In the genomic region with DNA sequence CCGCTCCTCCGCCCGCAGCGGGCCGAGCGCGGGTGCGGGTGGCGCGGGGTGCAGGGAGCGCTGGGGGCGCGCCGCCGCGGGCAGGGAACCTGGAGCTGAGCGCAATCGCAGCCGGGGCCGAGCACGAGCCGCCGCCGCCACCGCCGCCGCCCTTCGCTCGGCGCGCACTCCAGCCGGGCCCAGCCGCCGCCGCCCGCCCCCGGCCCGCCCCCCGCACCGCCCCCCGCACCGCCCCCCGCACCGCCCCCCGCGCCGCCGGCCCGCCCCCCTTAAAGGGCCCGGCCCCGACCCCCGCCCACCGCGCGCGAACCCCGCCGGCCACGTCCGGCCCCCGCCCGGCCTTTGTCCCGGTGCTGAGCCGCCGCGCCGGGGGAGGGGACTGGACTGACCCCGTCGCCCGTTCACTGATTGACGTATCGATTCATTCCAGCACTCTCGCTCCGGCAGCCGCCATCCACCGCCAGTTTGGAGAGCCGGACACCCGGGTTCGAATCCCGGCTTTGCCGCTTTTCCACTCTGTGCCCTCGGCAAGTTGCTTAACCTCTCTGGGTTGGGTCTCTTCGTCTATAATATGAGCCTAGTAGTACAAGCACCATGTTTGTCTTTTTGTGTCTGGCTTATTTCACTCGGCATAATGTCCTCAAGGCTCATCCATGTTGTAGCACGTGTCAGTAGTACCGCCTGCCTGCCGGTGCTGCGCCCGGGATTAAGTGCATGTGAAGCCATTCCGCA, we compare ENCODE assay signal across 8 cellular contexts. TPM values are rescaled to one million over a fixed set of nuclear protein-coding genes. Genes with fewer than 3 reads are reported as not detected.
DNase-seq lines count a peak whose midpoint lies in the region; ATAC-seq, FAIRE-seq and TF ChIP-seq lines count a peak whose summit lies in the region.

A gene (minus strand): TSS at position 171 of the 732 bp plus-strand sequence. CDS start 173 bp downstream, outside the sequence.

- no peaks in the 10 kb centered on the region for H3K9me3 ChIP-seq in OCI-LY1 (ENCODE audit: low read length)
- H3K9me3 ChIP-seq in vagina, result no peaks in the 10 kb centered on the region

- no peaks in the 10 kb centered on the region for H4K20me1 ChIP-seq in OCI-LY1 (ENCODE audit: insufficient read depth, low read length)

- peak within 1 kb of the TSS; percentile 80 for H3K4me3 Mint-ChIP-seq in activated naive CD8-positive, alpha-beta T cell treated with anti-CD3 and anti-CD28 coated beads, Interleukin-2, amount 10 ng/mL, durations not matched to agents 7 days and 5 days
- peak within 1 kb of the TSS; percentile 95 for H3K4me3 Mint-ChIP-seq in glutamatergic neuron (ENCODE audit: unreplicated experiment)

- peak within 1 kb of the TSS; percentile 60 for H3K4me3 ChIP-seq in OCI-LY1 (ENCODE audit: low read depth, low read length, poor library complexity, severe bottlenecking)
- H3K4me3 ChIP-seq in vagina, result peak within 1 kb of the TSS; percentile 88 to 95

- H3K27ac ChIP-seq in OCI-LY1 (ENCODE audit: low read depth, low read length, poor library complexity, severe bottlenecking), result no peak within 1 kb of the TSS
- peak within 1 kb of the TSS; percentile 97 for H3K27ac ChIP-seq in vagina

- H3K27me3 ChIP-seq in OCI-LY1 (ENCODE audit: insufficient read depth, low read length), result peaks cover 6% of the 10 kb centered on the region; the same call in 1 of the 2 replicates
- H3K27me3 ChIP-seq in vagina, result no peaks in the 10 kb centered on the region

- peaks cover 42% of the 10 kb centered on the region for H3K27me3 Mint-ChIP-seq in activated naive CD8-positive, alpha-beta T cell treated with anti-CD3 and anti-CD28 coated beads, Interleukin-2, amount 10 ng/mL, durations not matched to agents 7 days and 5 days
- peaks cover 18% of the 10 kb centered on the region for H3K27me3 Mint-ChIP-seq in glutamatergic neuron (ENCODE audit: unreplicated experiment)

- no peak for TF ChIP-seq CTCF in OCI-LY1 (IDR thresholded peaks at IDR 0.05; ENCODE audit: low read length)
- TF ChIP-seq CTCF in glutamatergic neuron (IDR thresholded peaks at IDR 0.05; ENCODE audit: partially characterized antibody, unreplicated experiment), result no peak
- no peak for TF ChIP-seq CTCF in vagina (IDR thresholded peaks at IDR 0.05)

- H3K4me2 ChIP-seq in OCI-LY1 (ENCODE audit: low read length), result peak within 1 kb of the TSS; percentile 70

- intact Hi-C loops in vagina (cut with DNase I), result no loop called here

- peak; percentile 79 for ATAC-seq in activated naive CD8-positive, alpha-beta T cell treated with anti-CD3 and anti-CD28 coated beads, Interleukin-2, amount 10 ng/mL, durations not matched to agents 7 days and 5 days (ENCODE audit: low read depth)
- ATAC-seq in GM21825 (IDR thresholded peaks at IDR 0.05; ENCODE audit: unreplicated experiment), result no peak

- peaks cover 10% of the 10 kb centered on the region for H3K4me1 Mint-ChIP-seq in activated naive CD8-positive, alpha-beta T cell treated with anti-CD3 and anti-CD28 coated beads, Interleukin-2, amount 10 ng/mL, durations not matched to agents 7 days and 5 days
- peaks cover 49% of the 10 kb centered on the region for H3K4me1 Mint-ChIP-seq in glutamatergic neuron (ENCODE audit: low read depth, unreplicated experiment)

- H2AFZ ChIP-seq in OCI-LY1 (ENCODE audit: low read length), result no peak within 1 kb of the TSS

- H3K36me3 ChIP-seq in OCI-LY1 (ENCODE audit: insufficient read depth, low read length) (no peaks in the 10 kb centered on the region), vagina (no peaks in the 10 kb centered on the region)

- no peaks in the 10 kb centered on the region for H3K36me3 Mint-ChIP-seq in activated naive CD8-positive, alpha-beta T cell treated with anti-CD3 and anti-CD28 coated beads, Interleukin-2, amount 10 ng/mL, durations not matched to agents 7 days and 5 days
- no peaks in the 10 kb centered on the region for H3K36me3 Mint-ChIP-seq in glutamatergic neuron (ENCODE audit: unreplicated experiment)

- H3K27ac Mint-ChIP-seq in activated naive CD8-positive, alpha-beta T cell treated with anti-CD3 and anti-CD28 coated beads, Interleukin-2, amount 10 ng/mL, durations not matched to agents 7 days and 5 days, result no peak within 1 kb of the TSS
- peak within 1 kb of the TSS; percentile 96 for H3K27ac Mint-ChIP-seq in glutamatergic neuron (ENCODE audit: unreplicated experiment)

- H3F3A ChIP-seq in OCI-LY1 (ENCODE audit: insufficient read depth, low read length), result no peaks in the 10 kb centered on the region

- H3K9me3 Mint-ChIP-seq in activated naive CD8-positive, alpha-beta T cell treated with anti-CD3 and anti-CD28 coated beads, Interleukin-2, amount 10 ng/mL, durations not matched to agents 7 days and 5 days, result no peaks in the 10 kb centered on the region
- H3K9me3 Mint-ChIP-seq in glutamatergic neuron (ENCODE audit: unreplicated experiment), result peaks cover 17% of the 10 kb centered on the region

- POLR2A ChIA-PET in activated naive CD8-positive, alpha-beta T cell treated with anti-CD3 and anti-CD28 coated beads, Interleukin-2, amount 10 ng/mL, durations not matched to agents 7 days and 5 days (lab: Charles Lee), result interaction anchor here (0.6 kb wide), 1 partner anchor 1913 kb away, joined by 3 read pairs; no protein-coding TSS in a partner anchor

- peak in 9 of 14 donors; percentile 39 to 75 (median 61) for DNase-seq in C1 segment of cervical spinal cord (lab: John Stamatoyannopoulos, UW)
- peak; percentile 61 for DNase-seq in H54 (ENCODE audit: insufficient read length, low spot score)
- peak; percentile 67 for DNase-seq in activated naive CD8-positive, alpha-beta T cell treated with anti-CD3 and anti-CD28 coated beads, Interleukin-2, amount 10 ng/mL, durations not matched to agents 7 days and 5 days
- DNase-seq in glutamatergic neuron, result peak; percentile 86
- DNase-seq in nucleus accumbens (lab: John Stamatoyannopoulos, UW), result peak in 37 of 56 donors; percentile 34 to 87 (median 60)
- no peak for DNase-seq in vagina (ENCODE audit: extremely low spot score in 2 of 2)

- peak within 1 kb of the TSS; percentile 48; the same call in 1 of the 2 replicates for H3K9ac ChIP-seq in OCI-LY1 (ENCODE audit: low read length)

- FAIRE-seq in H54 (lab: Jason Lieb, UNC), result no peak

- H3K4me1 ChIP-seq in OCI-LY1 (ENCODE audit: insufficient read depth, low read length, severe bottlenecking), result peaks cover 12% of the 10 kb centered on the region
- peaks cover 51% of the 10 kb centered on the region for H3K4me1 ChIP-seq in vagina

- H3K79me2 ChIP-seq in OCI-LY1 (ENCODE audit: insufficient read depth, low read length), result no peaks in the 10 kb centered on the region

- H3K9me2 ChIP-seq in OCI-LY1 (ENCODE audit: low read depth, low read length), result no peaks in the 10 kb centered on the region

- peak; percentile 50; the same call in 1 of the 2 replicates for TF ChIP-seq POLR2A in H54 (IDR thresholded peaks at IDR 0.05; ENCODE audit: low read depth, low read length)
- TF ChIP-seq POLR2A in vagina (IDR thresholded peaks at IDR 0.05), result peak; percentile 35 to 81

RNA-seq across cellular contexts. Expression of the gene that starts here (rescaled TPM):
- total RNA-seq in activated naive CD8-positive, alpha-beta T cell treated with anti-CD3 and anti-CD28 coated beads, Interleukin-2, amount 10 ng/mL, durations not matched to agents 7 days and 5 days, result under 1 TPM; 0.28 to 0.42 TPM
- 96.8 TPM for total RNA-seq in glutamatergic neuron (ENCODE audit: unreplicated experiment)
- total RNA-seq in vagina, result 30.9 TPM

Comparison
In these comparisons a context has a peak if more than half of its experiments do, and no peak if none do; other contexts are left out.
1. RNA of the gene that starts here (total RNA-seq): 96.8 TPM in glutamatergic neuron (single experiment) and 30.9 TPM in vagina (single experiment); 0.28 to 0.42 TPM in activated naive CD8-positive, alpha-beta T cell treated with anti-CD3 and anti-CD28 coated beads, Interleukin-2, amount 10 ng/mL, durations not matched to agents 7 days and 5 days; every median in the first group is over 10 times any median in the second.
2. Peak in DNase-seq and ATAC-seq in activated naive CD8-positive, alpha-beta T cell treated with anti-CD3 and anti-CD28 coated beads, Interleukin-2, amount 10 ng/mL, durations not matched to agents 7 days and 5 days; RNA of the gene not detected or under 1 TPM.
3. DNase-seq: peak in C1 segment of cervical spinal cord (9 of 14), H54 (single experiment), glutamatergic neuron (single experiment) and nucleus accumbens (37 of 56); none in vagina (0 of 2).